ENCODE assay signal across 8 cellular contexts in genomic region chr22:18110944-18111758, GRCh38. TPM values are rescaled to one million over a fixed set of nuclear protein-coding genes. Genes with fewer than 3 reads are reported as not detected.
DNase-seq lines count a peak whose midpoint lies in the region; ATAC-seq and TF ChIP-seq lines count a peak whose summit lies in the region.

No MANE protein-coding gene starts in this region.

- peak overlapping the region; percentile 96 for H3K27ac ChIP-seq in left ventricle myocardium inferior (replicated peaks)

- no peaks in the 10 kb centered on the region for H3K36me3 ChIP-seq in GM06990 (ENCODE audit: control insufficient read depth, insufficient read depth, low read length)
- H3K36me3 ChIP-seq in left ventricle myocardium inferior, result no peaks in the 10 kb centered on the region

- H3K4me3 ChIP-seq in GM06990 (replicated peaks; ENCODE audit: low read depth, low read length) (peak overlapping the region; percentile 64), left ventricle myocardium inferior (peak overlapping the region; percentile 75)

- no peak overlapping the region for H3K27ac Mint-ChIP-seq in activated CD8-positive, alpha-beta T cell treated with anti-CD3 and anti-CD28 coated beads for 36 hours

- H3K27me3 ChIP-seq in GM06990 (replicated peaks; ENCODE audit: control insufficient read depth, insufficient read depth, low read length) (no peaks in the 10 kb centered on the region), left ventricle myocardium inferior (ENCODE audit: low read depth) (peaks cover 15% of the 10 kb centered on the region)

- CTCF ChIA-PET in activated CD8-positive, alpha-beta T cell treated with anti-CD3 and anti-CD28 coated beads for 36 hours (lab: Charles Lee), result no interaction called here

- no peak for ATAC-seq in activated CD8-positive, alpha-beta T cell treated with anti-CD3 and anti-CD28 coated beads for 36 hours
- peak; percentile 35 for ATAC-seq in sciatic nerve
- no peak for ATAC-seq in HG02642 (IDR thresholded peaks at IDR 0.05; ENCODE audit: poor library complexity, unreplicated experiment)

- H3K4me3 Mint-ChIP-seq in activated CD8-positive, alpha-beta T cell treated with anti-CD3 and anti-CD28 coated beads for 36 hours, result peak overlapping the region; percentile 54

- peaks cover 36% of the 10 kb centered on the region for H3K27me3 Mint-ChIP-seq in activated CD8-positive, alpha-beta T cell treated with anti-CD3 and anti-CD28 coated beads for 36 hours

- no peak for DNase-seq in GM06990 (ENCODE audit: extremely low read depth, insufficient read length)
- no peak for DNase-seq in activated CD8-positive, alpha-beta T cell treated with anti-CD3 and anti-CD28 coated beads for 36 hours
- DNase-seq in left ventricle myocardium inferior, result no peak
- no peak for DNase-seq in sciatic nerve (ENCODE audit: low spot score)
- no peak for DNase-seq in NCI-H146 treated with DMSO at 0.1 percent for 48 hours (lab: John Stamatoyannopoulos, UW; ENCODE audit: unreplicated experiment)
- DNase-seq in mucosa of gallbladder (ENCODE audit: low spot score), result no peak
- no peak for DNase-seq in NCI-H1048 (lab: John Stamatoyannopoulos, UW)

- H3K9me3 ChIP-seq in left ventricle myocardium inferior (replicated peaks), result no peaks in the 10 kb centered on the region

- H3K36me3 Mint-ChIP-seq in activated CD8-positive, alpha-beta T cell treated with anti-CD3 and anti-CD28 coated beads for 36 hours (ENCODE audit: low read depth), result peaks cover 12% of the 10 kb centered on the region

- peaks cover 46% of the 10 kb centered on the region for H3K4me1 ChIP-seq in left ventricle myocardium inferior

- TF ChIP-seq CTCF in GM06990 (IDR thresholded peaks at IDR 0.05; ENCODE audit: insufficient read depth, low read length, poor library complexity, severe bottlenecking) (no peak), left ventricle myocardium inferior (IDR thresholded peaks at IDR 0.05; ENCODE audit: borderline replicate concordance) (no peak)
- TF ChIP-seq CTCF in activated CD8-positive, alpha-beta T cell treated with anti-CD3 and anti-CD28 coated beads for 36 hours (IDR thresholded peaks at IDR 0.05), result no peak

- intact Hi-C loops in activated CD8-positive, alpha-beta T cell treated with anti-CD3 and anti-CD28 coated beads for 36 hours (cut with micrococcal nuclease), result no loop called here
- intact Hi-C loops in left ventricle myocardium inferior (cut with micrococcal nuclease), result no loop called here
- intact Hi-C loops in sciatic nerve (cut with DNase I), result no loop called here

- H3K4me1 Mint-ChIP-seq in activated CD8-positive, alpha-beta T cell treated with anti-CD3 and anti-CD28 coated beads for 36 hours (ENCODE audit: low read depth), result peaks cover 27% of the 10 kb centered on the region

- H3K9me3 Mint-ChIP-seq in activated CD8-positive, alpha-beta T cell treated with anti-CD3 and anti-CD28 coated beads for 36 hours, result peaks cover 9% of the 10 kb centered on the region

- POLR2A ChIA-PET in activated CD8-positive, alpha-beta T cell treated with anti-CD3 and anti-CD28 coated beads for 36 hours (lab: Charles Lee), result interaction anchor here (0.5 to 0.7 kb wide), 2 partner anchors 33 to 38 kb away, joined by 3 read pairs; partner anchors contain the start of gene PEX26

RNA-seq across cellular contexts. Expression of gene TUBA8, which starts 0.5 kb away (rescaled TPM):
- under 1 TPM; 0.56 to 0.85 TPM for total RNA-seq in activated CD8-positive, alpha-beta T cell treated with anti-CD3 and anti-CD28 coated beads for 36 hours
- total RNA-seq in left ventricle myocardium inferior, result 253 TPM
- 3.7 TPM for total RNA-seq in sciatic nerve
- total RNA-seq in mucosa of gallbladder, result 2.1 TPM

RNA-seq across cellular contexts. Expression of gene PEX26, which starts 33.4 kb away (rescaled TPM):
- total RNA-seq in activated CD8-positive, alpha-beta T cell treated with anti-CD3 and anti-CD28 coated beads for 36 hours, result 10 to 100 TPM; 57.8 to 59.7 TPM
- total RNA-seq in left ventricle myocardium inferior (20.5 TPM), sciatic nerve (25.9 TPM), mucosa of gallbladder (51.5 TPM)

RNA-seq across cellular contexts. Expression of gene USP18, which starts 38.8 kb away (rescaled TPM):
- 1 to 10 TPM; 6.4 to 6.6 TPM for total RNA-seq in activated CD8-positive, alpha-beta T cell treated with anti-CD3 and anti-CD28 coated beads for 36 hours
- total RNA-seq in left ventricle myocardium inferior (2.1 TPM), sciatic nerve (5.2 TPM), mucosa of gallbladder (4.3 TPM)

Comparison
In these comparisons a context has a peak if more than half of its experiments do, and no peak if none do; other contexts are left out.
1. RNA of gene TUBA8, which starts 0.5 kb away (total RNA-seq): 253 TPM in left ventricle myocardium inferior (single experiment); 3.7 TPM in sciatic nerve (single experiment), 2.1 TPM in mucosa of gallbladder (single experiment) and 0.56 to 0.85 TPM in activated CD8-positive, alpha-beta T cell treated with anti-CD3 and anti-CD28 coated beads for 36 hours; every median in the first group is over 10 times any median in the second.